Comparison of ENCODE assay signal across 13 cellular contexts in the genomic region with DNA sequence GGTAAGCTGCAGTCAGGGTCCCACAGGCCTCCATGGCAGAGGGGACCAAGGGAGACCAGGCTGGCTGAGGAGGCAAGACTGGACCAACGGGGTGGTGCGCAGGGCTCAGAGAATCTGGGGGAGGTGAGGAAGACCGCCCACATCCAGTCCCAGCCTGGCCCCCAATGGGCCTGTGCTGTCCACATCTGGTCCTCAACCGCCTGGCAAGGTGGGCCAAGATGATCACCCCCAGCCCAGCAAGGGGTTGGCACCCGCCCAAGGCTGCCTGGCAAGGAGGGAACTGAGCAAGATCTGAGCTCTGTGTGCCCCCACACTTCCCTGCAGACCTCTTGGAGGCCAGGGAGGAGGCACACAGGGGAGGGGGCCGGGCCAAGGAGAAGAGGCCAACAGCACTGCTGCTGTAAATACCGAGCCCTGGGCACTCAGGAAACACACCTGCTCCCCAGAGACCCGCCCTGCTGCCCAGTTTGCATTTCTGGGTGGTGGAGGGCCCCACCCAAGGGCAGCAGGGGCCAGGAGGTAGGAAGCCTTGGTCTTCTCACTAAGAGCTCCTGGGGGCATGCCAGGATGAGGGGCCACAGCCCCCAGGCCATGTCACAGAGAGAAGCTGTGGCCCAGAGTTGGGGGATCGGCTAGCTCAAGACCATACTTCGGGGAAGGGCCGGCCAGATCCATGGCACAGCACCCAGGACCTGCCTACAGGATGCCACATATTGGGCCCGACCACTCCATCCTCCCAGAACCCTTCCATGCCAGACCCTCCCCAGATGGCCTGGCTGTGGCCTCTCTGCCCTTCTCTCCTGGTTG.
DNase-seq lines count a peak whose midpoint lies in the region; ATAC-seq and TF ChIP-seq lines count a peak whose summit lies in the region.
"Had no signal": no experiment of that assay in that cellular context is flagged by ENCODE, and none has a peak within 500 bp of the region (broad histone marks: within the 10 kb centered on the region; RNA-seq: fewer than 3 reads in every experiment).

No MANE protein-coding gene starts in this region.

- peaks cover 3% of the 10 kb centered on the region for H3K79me1 ChIP-seq in trophoblast cell (ENCODE audit: low read length)

- peaks cover 95% of the 10 kb centered on the region for H4K20me1 ChIP-seq in BLaER1
- H4K20me1 ChIP-seq in neural progenitor cell (ENCODE audit: low read depth): peaks cover 82% of the 10 kb centered on the region

- H3K36me3 ChIP-seq in BLaER1: peaks cover 79% of the 10 kb centered on the region
- H3K36me3 ChIP-seq in trophoblast cell (ENCODE audit: control insufficient read depth in 1 of 2, insufficient read depth in 2 of 2, low read length in 2 of 2): peaks cover 65 to 76% of the 10 kb centered on the region in 2 experiments
- no peaks in the 10 kb centered on the region for H3K36me3 ChIP-seq in neural progenitor cell

- POLR2A ChIA-PET in RWPE1 (lab: Yijun Ruan, JAX; ENCODE audit: low non-redundant PET): no interaction called here

- H3K36me3 Mint-ChIP-seq in neural progenitor cell: peaks cover 14% of the 10 kb centered on the region
- H3K36me3 Mint-ChIP-seq: activated CD8-positive, alpha-beta memory T cell treated with anti-CD3 and anti-CD28 coated beads, Interleukin-2, amount 10 ng/mL, durations not matched to agents 7 days and 5 days; natural killer cell treated with Interleukin-12 subunit alpha and Interleukin-12 subunit beta and Interleukin-15 and Interleukin-18, amount 100 ng/mL, for 72 hours had no signal

- H3K18ac ChIP-seq in trophoblast cell (ENCODE audit: low read length): peak overlapping the region; percentile 41

- H3K79me2 ChIP-seq in trophoblast cell (ENCODE audit: control insufficient read depth, insufficient read depth, low read length, poor library complexity): no peaks in the 10 kb centered on the region
- H3K79me2 ChIP-seq in neural progenitor cell (ENCODE audit: low read depth): peaks cover 14% of the 10 kb centered on the region

- H2BK5ac ChIP-seq in trophoblast cell (ENCODE audit: low read depth, low read length, poor library complexity): no peak overlapping the region

- no peak for DNase-seq in RWPE1 (ENCODE audit: low spot score)
- DNase-seq in trophoblast cell: no peak
- no peak for DNase-seq in G401 (ENCODE audit: low spot score)
- no peak for DNase-seq in neural progenitor cell (ENCODE audit: low spot score)
- DNase-seq: activated CD8-positive, alpha-beta memory T cell treated with anti-CD3 and anti-CD28 coated beads, Interleukin-2, amount 10 ng/mL, durations not matched to agents 7 days and 5 days; activated naive CD4-positive, alpha-beta T cell treated with anti-CD3 and anti-CD28 coated beads, Interleukin-2, amount 50 U/mL, for 16 hours; cortex of kidney; SK-N-SH had no signal

- H3K27me3 Mint-ChIP-seq in neural progenitor cell (ENCODE audit: insufficient read depth, low read depth): peaks cover 4% of the 10 kb centered on the region
- H3K27me3 Mint-ChIP-seq: activated CD8-positive, alpha-beta memory T cell treated with anti-CD3 and anti-CD28 coated beads, Interleukin-2, amount 10 ng/mL, durations not matched to agents 7 days and 5 days; natural killer cell treated with Interleukin-12 subunit alpha and Interleukin-12 subunit beta and Interleukin-15 and Interleukin-18, amount 100 ng/mL, for 72 hours had no signal

- CTCF ChIA-PET in RWPE1 (lab: Yijun Ruan, JAX): interaction anchor here (0.6 to 1.5 kb wide), 4 partner anchors 18 to 879 kb away, joined by 3 to 6 read pairs (median 4); no protein-coding TSS in a partner anchor

- in situ Hi-C loops in G401 (cut with HindIII; ENCODE audit: low sequenced_read_pairs): no loop called here

- H3K4me3 ChIP-seq in BLaER1 (no peak overlapping the region), trophoblast cell (ENCODE audit: low read depth, low read length) (no peak overlapping the region), neural progenitor cell (no peak overlapping the region)

- H4K91ac ChIP-seq in trophoblast cell (ENCODE audit: low read depth, low read length): no peak overlapping the region

- H3K27ac Mint-ChIP-seq in neural progenitor cell: no peak overlapping the region
- H3K27ac Mint-ChIP-seq: activated CD8-positive, alpha-beta memory T cell treated with anti-CD3 and anti-CD28 coated beads, Interleukin-2, amount 10 ng/mL, durations not matched to agents 7 days and 5 days; natural killer cell treated with Interleukin-12 subunit alpha and Interleukin-12 subunit beta and Interleukin-15 and Interleukin-18, amount 100 ng/mL, for 72 hours had no signal

- H3K27me3 ChIP-seq in BLaER1 (no peaks in the 10 kb centered on the region), layer of hippocampus (ENCODE audit: control insufficient read depth, insufficient read depth, low read length) (no peaks in the 10 kb centered on the region), trophoblast cell (ENCODE audit: insufficient read depth, low read length) (no peaks in the 10 kb centered on the region), neural progenitor cell (no peaks in the 10 kb centered on the region)

- H3K27ac ChIP-seq in BLaER1 (peak overlapping the region; percentile 90), RWPE1 (peak overlapping the region; percentile 5; the same call in 1 of the 2 replicates), layer of hippocampus (ENCODE audit: low read depth, low read length) (peak overlapping the region; percentile 99), trophoblast cell (ENCODE audit: low read depth, low read length) (no peak overlapping the region), neural progenitor cell (no peak overlapping the region)

- H4K12ac ChIP-seq in trophoblast cell (ENCODE audit: low read depth, low read length): no peak overlapping the region

- H3K4ac ChIP-seq in trophoblast cell (ENCODE audit: low read depth, low read length): peak overlapping the region; percentile 35

- no peaks in the 10 kb centered on the region for H3K9me3 Mint-ChIP-seq in neural progenitor cell
- H3K9me3 Mint-ChIP-seq: natural killer cell treated with Interleukin-12 subunit alpha and Interleukin-12 subunit beta and Interleukin-15 and Interleukin-18, amount 100 ng/mL, for 72 hours had no signal

- H2AFZ ChIP-seq in trophoblast cell (ENCODE audit: insufficient read depth, low read length, poor library complexity) (no peak overlapping the region), neural progenitor cell (replicated peaks) (no peak overlapping the region)

- ATAC-seq in HG02852 (IDR thresholded peaks at IDR 0.05; ENCODE audit: unreplicated experiment) (no peak), GM21381 (IDR thresholded peaks at IDR 0.05; ENCODE audit: unreplicated experiment) (no peak)
- ATAC-seq: activated CD8-positive, alpha-beta memory T cell treated with anti-CD3 and anti-CD28 coated beads, Interleukin-2, amount 10 ng/mL, durations not matched to agents 7 days and 5 days; natural killer cell treated with Interleukin-12 subunit alpha and Interleukin-12 subunit beta and Interleukin-15 and Interleukin-18, amount 100 ng/mL, for 72 hours had no signal

- H3K4me1 ChIP-seq in BLaER1: peaks cover 59% of the 10 kb centered on the region
- peaks cover 13 to 24% of the 10 kb centered on the region in 2 experiments for H3K4me1 ChIP-seq in trophoblast cell (ENCODE audit: control insufficient read depth in 1 of 2, insufficient read depth in 2 of 2, low read length in 2 of 2)
- peaks cover 18% of the 10 kb centered on the region for H3K4me1 ChIP-seq in neural progenitor cell

- H3K14ac ChIP-seq in trophoblast cell (ENCODE audit: low read length): no peak overlapping the region

- peaks cover 4% of the 10 kb centered on the region for H3F3A ChIP-seq in neural progenitor cell (ENCODE audit: low read depth)

- peaks cover 31% of the 10 kb centered on the region for H3K4me1 Mint-ChIP-seq in neural progenitor cell
- H3K4me1 Mint-ChIP-seq: activated CD8-positive, alpha-beta memory T cell treated with anti-CD3 and anti-CD28 coated beads, Interleukin-2, amount 10 ng/mL, durations not matched to agents 7 days and 5 days had no signal

- H3K9me3 ChIP-seq in BLaER1 (no peaks in the 10 kb centered on the region), trophoblast cell (ENCODE audit: insufficient read depth, low read depth, low read length) (no peaks in the 10 kb centered on the region), neural progenitor cell (ENCODE audit: low read depth) (no peaks in the 10 kb centered on the region)
- H3K9me3 ChIP-seq: SK-N-SH had no signal

- no peak overlapping the region for H4K8ac ChIP-seq in trophoblast cell (ENCODE audit: low read depth, low read length)

- no peak overlapping the region for H3K23ac ChIP-seq in trophoblast cell (ENCODE audit: low read length)

- H2AK5ac ChIP-seq in trophoblast cell (ENCODE audit: low read length): no peak overlapping the region

- WGBS in trophoblast cell (ENCODE audit: extremely low coverage, insufficient coverage, insufficient read length): no CpG with 5 or more reads among the region's 12 CpGs

- H3K9ac ChIP-seq in BLaER1 (peak overlapping the region; percentile 50; the same call in 1 of the 2 replicates), trophoblast cell (ENCODE audit: low read length) (no peak overlapping the region), neural progenitor cell (no peak overlapping the region)
- H3K9ac ChIP-seq: SK-N-SH had no signal

- no peak overlapping the region for H2BK12ac ChIP-seq in trophoblast cell (ENCODE audit: low read length)

- H3K4me2 ChIP-seq in BLaER1 (peak overlapping the region; percentile 24), trophoblast cell (ENCODE audit: low read length) (no peak overlapping the region), neural progenitor cell (no peak overlapping the region)
- H3K4me2 ChIP-seq: SK-N-SH had no signal

- H3K4me3 Mint-ChIP-seq in neural progenitor cell: no peak overlapping the region
- H3K4me3 Mint-ChIP-seq: activated CD8-positive, alpha-beta memory T cell treated with anti-CD3 and anti-CD28 coated beads, Interleukin-2, amount 10 ng/mL, durations not matched to agents 7 days and 5 days; natural killer cell treated with Interleukin-12 subunit alpha and Interleukin-12 subunit beta and Interleukin-15 and Interleukin-18, amount 100 ng/mL, for 72 hours had no signal

- no peak overlapping the region for H2BK120ac ChIP-seq in trophoblast cell (ENCODE audit: insufficient read depth, low read length, poor library complexity)

- no peak for TF ChIP-seq CTCF in RWPE1 (conservative IDR thresholded peaks at IDR 0.05; ENCODE audit: low read depth)
- no peak for TF ChIP-seq CTCF in neural progenitor cell (IDR thresholded peaks at IDR 0.05)

Comparison
In these comparisons a context has a peak if more than half of its experiments do, and no peak if none do; other contexts are left out.
1. H3K27ac ChIP-seq: peak in BLaER1 (single experiment), RWPE1 (single experiment) and layer of hippocampus (single experiment); none in trophoblast cell (single experiment) and neural progenitor cell (single experiment).